ENCODE assay signal across 26 cellular contexts in the genomic region with DNA sequence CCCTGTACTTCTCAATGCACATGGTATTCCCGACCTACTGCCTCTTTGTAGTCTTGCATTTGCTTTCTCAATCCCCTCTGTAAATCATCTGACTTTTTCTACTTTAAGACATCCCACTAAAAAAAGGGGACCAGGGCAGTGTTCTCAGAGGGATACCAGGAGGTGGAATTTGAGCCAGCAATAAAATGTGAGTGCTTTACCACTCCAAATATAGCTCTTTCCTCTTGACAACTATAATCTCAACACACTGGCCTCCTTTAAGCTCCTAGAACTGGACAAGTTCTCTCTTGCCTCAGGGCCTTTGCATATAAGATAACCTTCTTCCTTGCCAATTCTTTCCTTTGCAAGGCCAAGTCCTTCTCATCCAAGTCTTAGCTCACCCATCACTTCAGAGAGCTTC.
DNase-seq lines count a peak whose midpoint lies in the region; ATAC-seq and TF ChIP-seq lines count a peak whose summit lies in the region.
"Had no signal": no experiment of that assay in that cellular context is flagged by ENCODE, and none has a peak within 500 bp of the region (broad histone marks: within the 10 kb centered on the region; RNA-seq: fewer than 3 reads in every experiment).

No MANE protein-coding gene starts in this region.

- H3K27me3 ChIP-seq in smooth muscle cell (ENCODE audit: low read depth): no peaks in the 10 kb centered on the region
- H3K27me3 ChIP-seq: BE2C, breast epithelium, tibial nerve had no signal

- peaks cover 42% of the 10 kb centered on the region for H4K20me1 ChIP-seq in smooth muscle cell (ENCODE audit: low read depth)

- H3K9ac ChIP-seq in smooth muscle cell (ENCODE audit: low read depth): no peak overlapping the region

- POLR2A ChIA-PET in HEK293 (lab: Yijun Ruan, JAX): no interaction called here

- H3K4me1 ChIP-seq in HEK293 (ENCODE audit: control insufficient read depth, insufficient read depth, low read length) (peaks cover 4% of the 10 kb centered on the region), smooth muscle cell (ENCODE audit: low read depth) (peaks cover 26% of the 10 kb centered on the region)
- H3K4me1 ChIP-seq: breast epithelium, psoas muscle had no signal

- 24% methylated on average over 1 of the region's 1 CpG for WGBS in smooth muscle cell (ENCODE audit: low lambda C conversion rate)

- H3K4me3 ChIP-seq in HEK293 (ENCODE audit: low read depth, low read length): no peak overlapping the region
- H3K4me3 ChIP-seq in fibroblast of villous mesenchyme (ENCODE audit: low read depth, low read length): no peak overlapping the region
- H3K4me3 ChIP-seq in smooth muscle cell: no peak overlapping the region
- H3K4me3 ChIP-seq: breast epithelium, psoas muscle, tibial nerve had no signal

- H3K36me3 Mint-ChIP-seq in activated T-cell treated with anti-CD3 and anti-CD28 coated beads, Interleukin-2, amount 50 U/mL, for 72 hours (ENCODE audit: insufficient read depth in 2 of 2): no peaks in the 10 kb centered on the region
- H3K36me3 Mint-ChIP-seq: activated naive CD4-positive, alpha-beta T cell treated with anti-CD3 and anti-CD28 coated beads, Interleukin-2, amount 50 U/mL, for 72 hours; CD8-positive, alpha-beta T cell; naive thymus-derived CD8-positive, alpha-beta T cell had no signal

- H3F3A ChIP-seq in smooth muscle cell (ENCODE audit: low read depth): peaks cover 20% of the 10 kb centered on the region

- peaks cover 14% of the 10 kb centered on the region for H3K79me2 ChIP-seq in smooth muscle cell (ENCODE audit: low read depth)

- H3K27me3 Mint-ChIP-seq in activated T-cell treated with anti-CD3 and anti-CD28 coated beads, Interleukin-2, amount 50 U/mL, for 72 hours (ENCODE audit: low read depth): peaks cover 26% of the 10 kb centered on the region
- H3K27me3 Mint-ChIP-seq: activated CD4-positive, alpha-beta T cell treated with anti-CD3 and anti-CD28 coated beads for 36 hours had no signal

- DNase-seq in NCI-H82 (lab: John Stamatoyannopoulos, UW) (peak; percentile 80), fibroblast of villous mesenchyme (ENCODE audit: low read depth) (peak; percentile 69), smooth muscle cell (lab: John Stamatoyannopoulos, UW; ENCODE audit: unreplicated experiment) (no peak), G401 (ENCODE audit: low spot score) (no peak), GM19238 (ENCODE audit: insufficient read length, low spot score) (no peak)
- DNase-seq in activated T-cell treated with anti-CD3 and anti-CD28 coated beads, Interleukin-2, amount 50 U/mL, for 72 hours: no peak
- DNase-seq: activated CD4-positive, alpha-beta T cell treated with anti-CD3 and anti-CD28 coated beads for 36 hours; activated CD8-positive, alpha-beta T cell treated with anti-CD3 and anti-CD28 coated beads, Interleukin-2, amount 10 ng/mL, durations not matched to agents 7 days and 5 days; BE2C; CD8-positive, alpha-beta T cell; effector CD4-positive, alpha-beta T cell; erythroblast; naive thymus-derived CD8-positive, alpha-beta T cell; NCI-H1105; NCI-H187; occipital lobe; psoas muscle; SHP77 treated with DMSO at 0.1 percent for 48 hours; stimulated activated CD4-positive, alpha-beta T cell treated with anti-CD3 and anti-CD28 coated beads, Interleukin-4, amount 100 ng/mL, for 24 hours; SW 1271 had no signal

- H3K9me3 Mint-ChIP-seq in activated T-cell treated with anti-CD3 and anti-CD28 coated beads, Interleukin-2, amount 50 U/mL, for 72 hours: no peaks in the 10 kb centered on the region
- H3K9me3 Mint-ChIP-seq: activated naive CD4-positive, alpha-beta T cell treated with anti-CD3 and anti-CD28 coated beads, Interleukin-2, amount 50 U/mL, for 72 hours; CD8-positive, alpha-beta T cell; mesothelial cell of epicardium; naive thymus-derived CD8-positive, alpha-beta T cell had no signal

- no peak overlapping the region for H2AFZ ChIP-seq in smooth muscle cell (ENCODE audit: low read depth)

- H3K27ac ChIP-seq in HEK293 (ENCODE audit: extremely low read depth, low read depth, low read length) (no peak overlapping the region), smooth muscle cell (ENCODE audit: low read depth) (peak overlapping the region; percentile 96)
- H3K27ac ChIP-seq: breast epithelium, psoas muscle, tibial nerve had no signal

- no peaks in the 10 kb centered on the region for H3K4me1 Mint-ChIP-seq in activated T-cell treated with anti-CD3 and anti-CD28 coated beads, Interleukin-2, amount 50 U/mL, for 72 hours (ENCODE audit: low read depth)
- H3K4me1 Mint-ChIP-seq: activated CD4-positive, alpha-beta T cell treated with anti-CD3 and anti-CD28 coated beads for 36 hours; naive thymus-derived CD8-positive, alpha-beta T cell had no signal

- CTCF ChIA-PET in HEK293 (lab: Yijun Ruan, JAX): interaction anchor here (0.5 to 1.3 kb wide), 4 partner anchors 29 to 113 kb away, joined by 3 to 6 read pairs (median 3); no protein-coding TSS in a partner anchor

- no peaks in the 10 kb centered on the region for H3K36me3 ChIP-seq in HEK293 (ENCODE audit: control insufficient read depth in 2 of 2, insufficient read depth in 1 of 2, low read length in 2 of 2)
- no peaks in the 10 kb centered on the region for H3K36me3 ChIP-seq in smooth muscle cell (ENCODE audit: low read depth)
- H3K36me3 ChIP-seq: BE2C, breast epithelium had no signal

- H3K9me3 ChIP-seq in HEK293 (ENCODE audit: control insufficient read depth, insufficient read depth, low read depth, low read length) (no peaks in the 10 kb centered on the region), smooth muscle cell (replicated peaks; ENCODE audit: low read depth) (no peaks in the 10 kb centered on the region)
- H3K9me3 ChIP-seq: BE2C, breast epithelium, psoas muscle, tibial nerve had no signal

- H3K4me3 Mint-ChIP-seq in activated T-cell treated with anti-CD3 and anti-CD28 coated beads, Interleukin-2, amount 50 U/mL, for 72 hours: no peak overlapping the region
- H3K4me3 Mint-ChIP-seq: activated CD4-positive, alpha-beta T cell treated with anti-CD3 and anti-CD28 coated beads for 36 hours; activated CD8-positive, alpha-beta T cell treated with anti-CD3 and anti-CD28 coated beads, Interleukin-2, amount 10 ng/mL, durations not matched to agents 7 days and 5 days; CD8-positive, alpha-beta T cell; mesothelial cell of epicardium; naive thymus-derived CD8-positive, alpha-beta T cell had no signal

- no peak overlapping the region for H3K27ac Mint-ChIP-seq in activated T-cell treated with anti-CD3 and anti-CD28 coated beads, Interleukin-2, amount 50 U/mL, for 72 hours
- H3K27ac Mint-ChIP-seq: activated CD4-positive, alpha-beta T cell treated with anti-CD3 and anti-CD28 coated beads for 36 hours; activated CD8-positive, alpha-beta T cell treated with anti-CD3 and anti-CD28 coated beads, Interleukin-2, amount 10 ng/mL, durations not matched to agents 7 days and 5 days; activated naive CD4-positive, alpha-beta T cell treated with anti-CD3 and anti-CD28 coated beads, Interleukin-2, amount 50 U/mL, for 72 hours; CD8-positive, alpha-beta T cell; mesothelial cell of epicardium; naive thymus-derived CD8-positive, alpha-beta T cell had no signal

- no peak overlapping the region for H3K4me2 ChIP-seq in smooth muscle cell

- in situ Hi-C loops in G401 (cut with HindIII; ENCODE audit: low sequenced_read_pairs): no loop called here

- no peak for ATAC-seq in activated T-cell treated with anti-CD3 and anti-CD28 coated beads, Interleukin-2, amount 50 U/mL, for 72 hours (replicated peaks in 1 of 2)
- ATAC-seq: activated CD4-positive, alpha-beta T cell treated with anti-CD3 and anti-CD28 coated beads for 36 hours; activated CD8-positive, alpha-beta T cell treated with anti-CD3 and anti-CD28 coated beads, Interleukin-2, amount 10 ng/mL, durations not matched to agents 7 days and 5 days; activated naive CD4-positive, alpha-beta T cell treated with anti-CD3 and anti-CD28 coated beads, Interleukin-2, amount 50 U/mL, for 72 hours; CD8-positive, alpha-beta T cell; naive thymus-derived CD8-positive, alpha-beta T cell; psoas muscle; sciatic nerve had no signal

- TF ChIP-seq CTCF in HEK293 (tag by site-specific recombination; IDR thresholded peaks at IDR 0.05) (no peak), fibroblast of villous mesenchyme (IDR thresholded peaks at IDR 0.05; ENCODE audit: insufficient read depth, low read depth, low read length) (no peak), smooth muscle cell (IDR thresholded peaks at IDR 0.05; ENCODE audit: borderline replicate concordance, insufficient read depth, poor library complexity, severe bottlenecking) (no peak)

TF ChIP-seq in HEK293, 187 proteins besides CTCF, POLR2A, EP300 and RAD21 (continues in another document):
- TF ChIP-seq ZNF580 (tag by site-specific recombination; IDR thresholded peaks at IDR 0.05): no peak
- TF ChIP-seq ZBTB20 (tag by site-specific recombination; IDR thresholded peaks at IDR 0.05): no peak
- TF ChIP-seq ZNF677 (tag by site-specific recombination; IDR thresholded peaks at IDR 0.05): no peak
- TF ChIP-seq, protein P1, sequence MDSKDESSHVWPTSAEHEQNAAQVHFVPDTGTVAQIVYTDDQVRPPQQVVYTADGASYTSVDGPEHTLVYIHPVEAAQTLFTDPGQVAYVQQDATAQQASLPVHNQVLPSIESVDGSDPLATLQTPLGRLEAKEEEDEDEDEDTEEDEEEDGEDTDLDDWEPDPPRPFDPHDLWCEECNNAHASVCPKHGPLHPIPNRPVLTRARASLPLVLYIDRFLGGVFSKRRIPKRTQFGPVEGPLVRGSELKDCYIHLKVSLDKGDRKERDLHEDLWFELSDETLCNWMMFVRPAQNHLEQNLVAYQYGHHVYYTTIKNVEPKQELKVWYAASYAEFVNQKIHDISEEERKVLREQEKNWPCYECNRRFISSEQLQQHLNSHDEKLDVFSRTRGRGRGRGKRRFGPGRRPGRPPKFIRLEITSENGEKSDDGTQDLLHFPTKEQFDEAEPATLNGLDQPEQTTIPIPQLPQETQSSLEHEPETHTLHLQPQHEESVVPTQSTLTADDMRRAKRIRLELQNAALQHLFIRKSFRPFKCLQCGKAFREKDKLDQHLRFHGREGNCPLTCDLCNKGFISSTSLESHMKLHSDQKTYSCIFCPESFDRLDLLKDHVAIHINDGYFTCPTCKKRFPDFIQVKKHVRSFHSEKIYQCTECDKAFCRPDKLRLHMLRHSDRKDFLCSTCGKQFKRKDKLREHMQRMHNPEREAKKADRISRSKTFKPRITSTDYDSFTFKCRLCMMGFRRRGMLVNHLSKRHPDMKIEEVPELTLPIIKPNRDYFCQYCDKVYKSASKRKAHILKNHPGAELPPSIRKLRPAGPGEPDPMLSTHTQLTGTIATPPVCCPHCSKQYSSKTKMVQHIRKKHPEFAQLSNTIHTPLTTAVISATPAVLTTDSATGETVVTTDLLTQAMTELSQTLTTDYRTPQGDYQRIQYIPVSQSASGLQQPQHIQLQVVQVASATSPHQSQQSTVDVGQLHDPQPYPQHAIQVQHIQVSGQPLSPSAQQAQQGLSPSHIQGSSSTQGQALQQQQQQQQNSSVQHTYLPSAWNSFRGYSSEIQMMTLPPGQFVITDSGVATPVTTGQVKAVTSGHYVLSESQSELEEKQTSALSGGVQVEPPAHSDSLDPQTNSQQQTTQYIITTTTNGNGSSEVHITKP (tag by site-specific recombination; IDR thresholded peaks at IDR 0.05): 0 out of 2 replicates have a peak, but pooled peaks have one; percentile 20

Comparison
In these comparisons a context has a peak if more than half of its experiments do, and no peak if none do; other contexts are left out.
1. DNase-seq: peak in NCI-H82 (single experiment) and fibroblast of villous mesenchyme (single experiment); none in smooth muscle cell (single experiment), activated T-cell treated with anti-CD3 and anti-CD28 coated beads, Interleukin-2, amount 50 U/mL, for 72 hours (0 of 2), G401 (single experiment) and GM19238 (single experiment).